ENCODE assay signal across 8 cellular contexts in genomic region chr12:89880695-89881350, GRCh38.
DNase-seq lines count a peak whose midpoint lies in the region; ATAC-seq and TF ChIP-seq lines count a peak whose summit lies in the region.

No MANE protein-coding gene starts in this region.

- H3K27ac ChIP-seq in BLaER1: no peak overlapping the region

- intact Hi-C loops in activated CD8-positive, alpha-beta T cell treated with anti-CD3 and anti-CD28 coated beads for 36 hours (cut with micrococcal nuclease): no loop called here

- TF ChIP-seq CTCF in activated CD8-positive, alpha-beta T cell treated with anti-CD3 and anti-CD28 coated beads for 36 hours (IDR thresholded peaks at IDR 0.05): no peak

- peak overlapping the region; percentile 40 for H3K4me3 Mint-ChIP-seq in activated CD8-positive, alpha-beta T cell treated with anti-CD3 and anti-CD28 coated beads for 36 hours

- H3K27me3 ChIP-seq in BLaER1: no peaks in the 10 kb centered on the region

- H3K9me3 Mint-ChIP-seq in activated CD8-positive, alpha-beta T cell treated with anti-CD3 and anti-CD28 coated beads for 36 hours: peaks cover 1% of the 10 kb centered on the region

- H3K36me3 Mint-ChIP-seq in activated CD8-positive, alpha-beta T cell treated with anti-CD3 and anti-CD28 coated beads for 36 hours (ENCODE audit: low read depth): peaks cover 5% of the 10 kb centered on the region

- H3K27me3 Mint-ChIP-seq in activated CD8-positive, alpha-beta T cell treated with anti-CD3 and anti-CD28 coated beads for 36 hours: no peaks in the 10 kb centered on the region

- H3K36me3 ChIP-seq in BLaER1: no peaks in the 10 kb centered on the region

- peak overlapping the region; percentile 88 for H3K27ac Mint-ChIP-seq in activated CD8-positive, alpha-beta T cell treated with anti-CD3 and anti-CD28 coated beads for 36 hours

- ATAC-seq in GM19324 (IDR thresholded peaks at IDR 0.05; ENCODE audit: low FRiP score, unreplicated experiment) (peak; percentile 96), HG03159 (IDR thresholded peaks at IDR 0.05; ENCODE audit: unreplicated experiment) (peak; percentile 94)
- peak; percentile 96 for ATAC-seq in activated CD8-positive, alpha-beta T cell treated with anti-CD3 and anti-CD28 coated beads for 36 hours

- no peak overlapping the region for H3K9ac ChIP-seq in BLaER1

- no peaks in the 10 kb centered on the region for H4K20me1 ChIP-seq in BLaER1

- no peaks in the 10 kb centered on the region for H3K9me3 ChIP-seq in BLaER1

- H3K4me3 ChIP-seq in BLaER1: no peak overlapping the region

- CTCF ChIA-PET in activated CD8-positive, alpha-beta T cell treated with anti-CD3 and anti-CD28 coated beads for 36 hours (lab: Charles Lee): interaction anchor here (1.2 kb wide), 1 partner anchor 9 kb away, joined by 3 read pairs; no protein-coding TSS in a partner anchor

- H3K4me1 ChIP-seq in BLaER1: peaks cover 7% of the 10 kb centered on the region

- peak overlapping the region; percentile 48 for H3K4me2 ChIP-seq in BLaER1

- POLR2A ChIA-PET in activated CD8-positive, alpha-beta T cell treated with anti-CD3 and anti-CD28 coated beads for 36 hours (lab: Charles Lee): interaction anchor here (0.9 kb wide), 1 partner anchor 17 kb away, joined by 3 read pairs; no protein-coding TSS in a partner anchor

- DNase-seq in activated CD8-positive, alpha-beta T cell treated with anti-CD3 and anti-CD28 coated beads for 36 hours: peak; percentile 75
- DNase-seq in stimulated activated CD8-positive, alpha-beta memory T cell treated with anti-CD3 and anti-CD28 coated beads, Interleukin-12 subunit alpha, Interleukin-12 subunit beta, amount 100 ng/mL, for 1 hour (ENCODE audit: low read depth): peak; percentile 19
- DNase-seq in NCI-H524 (lab: John Stamatoyannopoulos, UW) (no peak), cerebellum (ENCODE audit: low spot score) (no peak), ureter (ENCODE audit: low spot score) (no peak)

- peaks cover 50% of the 10 kb centered on the region for H3K4me1 Mint-ChIP-seq in activated CD8-positive, alpha-beta T cell treated with anti-CD3 and anti-CD28 coated beads for 36 hours (ENCODE audit: low read depth)

Comparison
In these comparisons a context has a peak if more than half of its experiments do, and no peak if none do; other contexts are left out.
1. DNase-seq: peak in activated CD8-positive, alpha-beta T cell treated with anti-CD3 and anti-CD28 coated beads for 36 hours (single experiment) and stimulated activated CD8-positive, alpha-beta memory T cell treated with anti-CD3 and anti-CD28 coated beads, Interleukin-12 subunit alpha, Interleukin-12 subunit beta, amount 100 ng/mL, for 1 hour (single experiment); none in NCI-H524 (0 of 2), cerebellum (single experiment) and ureter (single experiment).
2. Peak in every context shown above with its lines, with median percentiles within 50 percentile points of each other: ATAC-seq.